9 cellular contexts compared by ENCODE assay signal in the genomic region with DNA sequence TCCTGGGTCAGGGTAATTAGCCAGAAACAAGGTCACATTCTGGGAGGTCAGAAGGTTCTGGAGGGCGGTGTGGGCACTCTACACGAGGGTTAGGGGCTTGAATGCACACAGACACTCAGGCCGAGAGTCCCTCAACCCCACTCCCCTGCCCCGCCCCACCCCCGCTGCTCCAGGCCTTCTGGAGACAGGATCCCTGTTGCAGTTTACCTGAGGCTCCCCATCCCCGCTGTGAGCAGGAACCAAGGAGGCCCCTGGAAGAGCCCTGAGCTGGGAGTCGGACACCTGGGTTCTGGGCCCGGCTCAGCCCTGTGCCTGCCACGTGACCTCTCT. TPM values are rescaled to one million over a fixed set of nuclear protein-coding genes. Genes with fewer than 3 reads are reported as not detected.
A peak's percentile ranks its signal among the peaks of the same experiment; 100 is the strongest.
DNase-seq lines count a peak whose midpoint lies in the region; ATAC-seq and TF ChIP-seq lines count a peak whose summit lies in the region.
"Had no signal": no experiment of that assay in that cellular context is flagged by ENCODE, and none has a peak within 500 bp of the region (broad histone marks: within the 10 kb centered on the region; RNA-seq: fewer than 3 reads in every experiment).

No MANE protein-coding gene starts in this region.

- H3K4me3 Mint-ChIP-seq in stimulated activated naive CD8-positive, alpha-beta T cell treated with anti-CD3 and anti-CD28 coated beads, Interleukin-15, Interleukin-2, amounts not matched to agents 100 ng/mL and 50 ng/mL, for 24 hours = peak overlapping the region; percentile 93
- H3K4me3 Mint-ChIP-seq in stimulated activated naive CD8-positive, alpha-beta T cell treated with anti-CD3 and anti-CD28 coated beads, Interleukin-15, amount 100 ng/mL, for 72 hours = peak overlapping the region in 1 of 2 donors; percentile 97

- TF ChIP-seq POLR2A in breast epithelium (IDR thresholded peaks at IDR 0.05) = no peak

- no peaks in the 10 kb centered on the region for H3K9me3 ChIP-seq in breast epithelium
- no peaks in the 10 kb centered on the region for H3K9me3 ChIP-seq in muscle layer of duodenum (ENCODE audit: control insufficient read depth in 1 of 2, low read length in 2 of 2)

- no peak for DNase-seq in stimulated activated naive CD8-positive, alpha-beta T cell treated with anti-CD3 and anti-CD28 coated beads, Interleukin-15, amount 100 ng/mL, for 72 hours
- DNase-seq in breast epithelium (ENCODE audit: low spot score in 2 of 2) = no peak
- DNase-seq in superior temporal gyrus (ENCODE audit: extremely low spot score) = no peak
- DNase-seq in NK-92 treated with Interleukin-12 subunit alpha and Interleukin-12 subunit beta, amount 100 ng/mL, for 24 hours (lab: John Stamatoyannopoulos, UW) = no peak
- DNase-seq in NCI-H2081 treated with DMSO at 0.1 percent for 48 hours (lab: John Stamatoyannopoulos, UW) = no peak

- no peak for ATAC-seq in stimulated activated naive CD8-positive, alpha-beta T cell treated with anti-CD3 and anti-CD28 coated beads, Interleukin-15, amount 100 ng/mL, for 72 hours
- ATAC-seq in GM18867 (IDR thresholded peaks at IDR 0.05; ENCODE audit: unreplicated experiment) = no peak

- H3K4me1 Mint-ChIP-seq in stimulated activated naive CD8-positive, alpha-beta T cell treated with anti-CD3 and anti-CD28 coated beads, Interleukin-15, Interleukin-2, amounts not matched to agents 100 ng/mL and 50 ng/mL, for 24 hours (ENCODE audit: low read depth) = peaks cover 24% of the 10 kb centered on the region
- peaks cover 47% of the 10 kb centered on the region for H3K4me1 Mint-ChIP-seq in stimulated activated naive CD8-positive, alpha-beta T cell treated with anti-CD3 and anti-CD28 coated beads, Interleukin-15, amount 100 ng/mL, for 72 hours

- H3K27ac Mint-ChIP-seq in stimulated activated naive CD8-positive, alpha-beta T cell treated with anti-CD3 and anti-CD28 coated beads, Interleukin-15, Interleukin-2, amounts not matched to agents 100 ng/mL and 50 ng/mL, for 24 hours = no peak overlapping the region
- no peak overlapping the region for H3K27ac Mint-ChIP-seq in stimulated activated naive CD8-positive, alpha-beta T cell treated with anti-CD3 and anti-CD28 coated beads, Interleukin-15, amount 100 ng/mL, for 72 hours

- no peaks in the 10 kb centered on the region for H3K9me3 Mint-ChIP-seq in stimulated activated naive CD8-positive, alpha-beta T cell treated with anti-CD3 and anti-CD28 coated beads, Interleukin-15, Interleukin-2, amounts not matched to agents 100 ng/mL and 50 ng/mL, for 24 hours
- H3K9me3 Mint-ChIP-seq in stimulated activated naive CD8-positive, alpha-beta T cell treated with anti-CD3 and anti-CD28 coated beads, Interleukin-15, amount 100 ng/mL, for 72 hours = no peaks in the 10 kb centered on the region

- H3K36me3 Mint-ChIP-seq in stimulated activated naive CD8-positive, alpha-beta T cell treated with anti-CD3 and anti-CD28 coated beads, Interleukin-15, Interleukin-2, amounts not matched to agents 100 ng/mL and 50 ng/mL, for 24 hours (ENCODE audit: low read depth) = peaks cover 3% of the 10 kb centered on the region

- H3K4me1 ChIP-seq in breast epithelium (peaks cover 10 to 15% of the 10 kb centered on the region in 2 donors), muscle layer of duodenum (ENCODE audit: control insufficient read depth in 1 of 2, insufficient read depth in 2 of 2, low read length in 2 of 2) (peaks cover 9 to 47% of the 10 kb centered on the region in 2 donors)

- no peaks in the 10 kb centered on the region for H3K36me3 ChIP-seq in breast epithelium
- peaks cover 0 to 3% of the 10 kb centered on the region in 2 donors for H3K36me3 ChIP-seq in muscle layer of duodenum (ENCODE audit: control insufficient read depth in 1 of 2, insufficient read depth in 2 of 2, low read length in 2 of 2)

- intact Hi-C loops in breast epithelium (cut with DNase I; ENCODE audit: low total_unique reads) = no loop called here

- H3K4me3 ChIP-seq in breast epithelium (peak overlapping the region; percentile 68 to 92 (median 79)), muscle layer of duodenum (ENCODE audit: low read depth in 1 of 2, low read length in 2 of 2) (peak overlapping the region; percentile 64 to 89)

- H3K27me3 ChIP-seq in breast epithelium (no peaks in the 10 kb centered on the region), muscle layer of duodenum (ENCODE audit: low read depth, low read length) (no peaks in the 10 kb centered on the region)

- peak overlapping the region; percentile 98 to 99 for H3K27ac ChIP-seq in breast epithelium
- H3K27ac ChIP-seq in muscle layer of duodenum (ENCODE audit: low read length) = peak overlapping the region; percentile 23

- no peaks in the 10 kb centered on the region for H3K27me3 Mint-ChIP-seq in stimulated activated naive CD8-positive, alpha-beta T cell treated with anti-CD3 and anti-CD28 coated beads, Interleukin-15, Interleukin-2, amounts not matched to agents 100 ng/mL and 50 ng/mL, for 24 hours
- no peaks in the 10 kb centered on the region for H3K27me3 Mint-ChIP-seq in stimulated activated naive CD8-positive, alpha-beta T cell treated with anti-CD3 and anti-CD28 coated beads, Interleukin-15, amount 100 ng/mL, for 72 hours

- TF ChIP-seq CTCF in breast epithelium (IDR thresholded peaks at IDR 0.05) = no peak

RNA-seq across cellular contexts. Expression of a gene that starts 4.4 kb away (rescaled TPM):
- total RNA-seq in breast epithelium = 1,000 to 10,000 TPM; 2,222 to 2,764 (median 2,750) TPM

RNA-seq across cellular contexts. Expression of a gene that starts 11.2 kb away (rescaled TPM):
- 1 to 10 TPM in 2 of 3 donors, under 1 TPM in 1; 0.48 to 3.2 (median 1.6) TPM for total RNA-seq in breast epithelium
- total RNA-seq: RPMI7951 had no signal

RNA-seq across cellular contexts. Expression of a gene that starts 35.2 kb away (rescaled TPM):
- 10 to 100 TPM; 13.0 to 23.1 (median 20.6) TPM for total RNA-seq in breast epithelium
